8 cellular contexts compared by ENCODE assay signal in genomic region chr2:173354601-173355131, GRCh38. TPM values are rescaled to one million over a fixed set of nuclear protein-coding genes. Genes with fewer than 3 reads are reported as not detected.
DNase-seq lines count a peak whose midpoint lies in the region; ATAC-seq, FAIRE-seq and TF ChIP-seq lines count a peak whose summit lies in the region.

Gene CDCA7 (plus strand): TSS chr2:173354872. CDS start chr2:173354964, 92 bp downstream.

- H3K36me3 ChIP-seq in smooth muscle cell (ENCODE audit: low read depth) = no peaks in the 10 kb centered on the region

- peak within 1 kb of the TSS; percentile 98 for H3K4me2 ChIP-seq in smooth muscle cell

- peak within 1 kb of the TSS; percentile 81 for H2AFZ ChIP-seq in smooth muscle cell (ENCODE audit: low read depth)

- TF ChIP-seq CTCF in NB4 (IDR thresholded peaks at IDR 0.05; ENCODE audit: low read depth, low read length) (no peak), smooth muscle cell (IDR thresholded peaks at IDR 0.05; ENCODE audit: borderline replicate concordance, insufficient read depth, poor library complexity, severe bottlenecking) (no peak)

- H3K4me3 ChIP-seq in NB4 (ENCODE audit: low read depth, low read length) (peak within 1 kb of the TSS; percentile 85), iPS-11a (ENCODE audit: low read depth, low read length) (peak within 1 kb of the TSS; percentile 88), smooth muscle cell (peak within 1 kb of the TSS; percentile 72)

- peak; percentile 47 for ATAC-seq in HG02571 (IDR thresholded peaks at IDR 0.05; ENCODE audit: unreplicated experiment)

- intact Hi-C loops in T-helper 1 cell treated with Interleukin-12 subunit alpha and Interleukin-12 subunit beta and Interleukin-4 antibody, amounts not matched to agents 30 ng/mL and 1 ng/mL, for 36 hours (cut with micrococcal nuclease) = loop anchor here (1.0 to 10.0 kb wide), 17 partner anchors 16 to 1810 kb away; partner anchors contain the start of genes ATF2, MAP3K20, OLA1 and PDK1

- peaks cover 14% of the 10 kb centered on the region for H3F3A ChIP-seq in smooth muscle cell (ENCODE audit: low read depth)

- no peak within 1 kb of the TSS for H3K27ac ChIP-seq in smooth muscle cell (ENCODE audit: low read depth)

- TF ChIP-seq POLR2A in GM12891 (IDR thresholded peaks at IDR 0.05; ENCODE audit: low read depth, low read length) (0 out of 2 replicates have a peak, but pooled peaks have one; percentile 17), NB4 (IDR thresholded peaks at IDR 0.05; ENCODE audit: extremely low read depth, insufficient read length) (peak; percentile 81)

- peaks cover 12% of the 10 kb centered on the region for H3K4me1 ChIP-seq in smooth muscle cell (ENCODE audit: low read depth)

- H4K20me1 ChIP-seq in smooth muscle cell (ENCODE audit: low read depth) = no peaks in the 10 kb centered on the region

- FAIRE-seq in GM12891 (lab: Jason Lieb, UNC) = peak; percentile 48

- peak within 1 kb of the TSS; percentile 77 for H3K9ac ChIP-seq in smooth muscle cell (ENCODE audit: low read depth)

- peaks cover 12% of the 10 kb centered on the region for H3K27me3 ChIP-seq in smooth muscle cell (ENCODE audit: low read depth)

- H3K9me3 ChIP-seq in smooth muscle cell (replicated peaks; ENCODE audit: low read depth) = no peaks in the 10 kb centered on the region

- DNase-seq in GM12891 (ENCODE audit: insufficient read length, low spot score) = peak; percentile 71
- DNase-seq in NB4 (ENCODE audit: low read depth) = peak; percentile 91
- DNase-seq in astrocyte of the hippocampus (ENCODE audit: low read depth, low spot score) = peak; percentile 90
- DNase-seq in smooth muscle cell (lab: John Stamatoyannopoulos, UW; ENCODE audit: unreplicated experiment) = peak; percentile 38
- DNase-seq in globus pallidus (ENCODE audit: low spot score) = no peak

- H3K79me2 ChIP-seq in smooth muscle cell (ENCODE audit: low read depth) = peaks cover 6% of the 10 kb centered on the region

- WGBS in smooth muscle cell (ENCODE audit: low lambda C conversion rate) = 1% methylated on average over 32 of the region's 48 CpGs

TF ChIP-seq in GM12891, 5 proteins besides CTCF, POLR2A, EP300 and RAD21:
- TF ChIP-seq TAF1 (IDR thresholded peaks at IDR 0.05; ENCODE audit: low read depth, low read length) = peak; percentile 31; the same call in 1 of the 2 replicates
- TF ChIP-seq POU2F2 (IDR thresholded peaks at IDR 0.05; ENCODE audit: low read depth, low read length) = no peak

RNA-seq across cellular contexts. Expression of gene CDCA7, which starts in this region (rescaled TPM):
- 17.7 TPM for polyA plus RNA-seq in GM12891 (2012; ENCODE audit: low read depth, missing spikeins)
- total RNA-seq in T-helper 1 cell treated with Interleukin-12 subunit alpha and Interleukin-12 subunit beta and Interleukin-4 antibody, amounts not matched to agents 30 ng/mL and 1 ng/mL, for 36 hours = 70.6 and 81.4 TPM in 2 replicates
- 3.7 and 7.3 TPM in 2 replicates for total RNA-seq in smooth muscle cell
- polyA plus RNA-seq in smooth muscle cell = 2.2 and 2.7 TPM in 2 replicates
